Comparison of ENCODE assay signal across 17 cellular contexts in the genomic region with DNA sequence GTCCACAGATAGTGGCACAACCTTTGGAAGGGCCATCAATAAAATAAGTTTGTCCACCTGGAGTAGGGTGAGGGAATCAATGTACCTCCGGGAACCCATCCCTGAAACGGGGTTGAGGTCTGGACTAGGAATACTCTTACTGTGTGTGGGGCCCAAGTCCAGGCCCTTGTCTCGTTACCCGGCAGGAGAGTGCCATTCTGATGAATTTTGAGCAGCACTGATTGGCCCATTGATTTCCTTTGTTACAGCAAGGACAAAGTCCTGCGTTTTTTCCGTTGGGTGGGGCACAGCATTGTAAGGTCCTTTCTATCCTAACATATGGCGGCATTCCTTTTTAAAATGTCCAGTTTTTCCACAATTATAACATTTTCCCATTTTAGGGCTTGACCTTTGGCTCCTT.
"Had no signal": no experiment of that assay in that cellular context is flagged by ENCODE, and none has a peak within 500 bp of the region (broad histone marks: within the 10 kb centered on the region; RNA-seq: fewer than 3 reads in every experiment).

No MANE protein-coding gene starts in this region.

- FAIRE-seq: colon had no signal

- H3K27ac Mint-ChIP-seq: mesothelial cell of epicardium; naive B cell; stimulated activated effector memory CD8-positive, alpha-beta T cell treated with anti-CD3 and anti-CD28 coated beads, Interleukin-12 subunit alpha, Interleukin-12 subunit beta, amount 100 ng/mL, for 72 hours had no signal

- H3K9me3 Mint-ChIP-seq: stimulated activated effector memory CD8-positive, alpha-beta T cell treated with anti-CD3 and anti-CD28 coated beads, Interleukin-12 subunit alpha, Interleukin-12 subunit beta, amount 100 ng/mL, for 72 hours had no signal

- H3K27ac ChIP-seq: foreskin keratinocyte, suprapubic skin, thyroid gland had no signal

- H3K36me3 ChIP-seq: suprapubic skin, thyroid gland had no signal

- H3K36me3 Mint-ChIP-seq: mesothelial cell of epicardium; naive B cell; stimulated activated effector memory CD8-positive, alpha-beta T cell treated with anti-CD3 and anti-CD28 coated beads, Interleukin-12 subunit alpha, Interleukin-12 subunit beta, amount 100 ng/mL, for 72 hours had no signal

- H3K4me3 Mint-ChIP-seq: mesothelial cell of epicardium; naive B cell; stimulated activated effector memory CD8-positive, alpha-beta T cell treated with anti-CD3 and anti-CD28 coated beads, Interleukin-12 subunit alpha, Interleukin-12 subunit beta, amount 100 ng/mL, for 72 hours had no signal

- H3K4me3 ChIP-seq: suprapubic skin, thyroid gland had no signal

- ATAC-seq: foreskin keratinocyte; right cardiac atrium; stimulated activated effector memory CD8-positive, alpha-beta T cell treated with anti-CD3 and anti-CD28 coated beads, Interleukin-12 subunit alpha, Interleukin-12 subunit beta, amount 100 ng/mL, for 72 hours; stimulated activated naive CD8-positive, alpha-beta T cell treated with anti-CD3 and anti-CD28 coated beads, Interleukin-15, Interleukin-2, amounts not matched to agents 100 U/mL and 50 U/mL, for 24 hours had no signal

- H3K27me3 ChIP-seq: suprapubic skin, thyroid gland had no signal

- H3K4me1 ChIP-seq: foreskin keratinocyte, suprapubic skin, thyroid gland had no signal

- H3K4me1 Mint-ChIP-seq: mesothelial cell of epicardium; naive B cell; stimulated activated effector memory CD8-positive, alpha-beta T cell treated with anti-CD3 and anti-CD28 coated beads, Interleukin-12 subunit alpha, Interleukin-12 subunit beta, amount 100 ng/mL, for 72 hours had no signal

- H3K9me3 ChIP-seq: suprapubic skin, thyroid gland had no signal

- DNase-seq: cerebellar nuclear complex; dermis blood vessel endothelial cell; erythroblast; foreskin keratinocyte; head of caudate nucleus; hippocampal formation; naive B cell; posterior cingulate gyrus; right cardiac atrium; stimulated activated CD4-positive, alpha-beta T cell treated with anti-CD3 and anti-CD28 coated beads, Interleukin-4, amount 100 ng/mL, for 1 hour; stimulated activated CD8-positive, alpha-beta memory T cell treated with anti-CD3 and anti-CD28 coated beads, Interleukin-4, amount 100 ng/mL, for 48 hours; stimulated activated naive CD8-positive, alpha-beta T cell treated with anti-CD3 and anti-CD28 coated beads, Interleukin-15, Interleukin-2, amounts not matched to agents 100 U/mL and 50 U/mL, for 24 hours; thyroid gland had no signal
